In the genomic region with DNA sequence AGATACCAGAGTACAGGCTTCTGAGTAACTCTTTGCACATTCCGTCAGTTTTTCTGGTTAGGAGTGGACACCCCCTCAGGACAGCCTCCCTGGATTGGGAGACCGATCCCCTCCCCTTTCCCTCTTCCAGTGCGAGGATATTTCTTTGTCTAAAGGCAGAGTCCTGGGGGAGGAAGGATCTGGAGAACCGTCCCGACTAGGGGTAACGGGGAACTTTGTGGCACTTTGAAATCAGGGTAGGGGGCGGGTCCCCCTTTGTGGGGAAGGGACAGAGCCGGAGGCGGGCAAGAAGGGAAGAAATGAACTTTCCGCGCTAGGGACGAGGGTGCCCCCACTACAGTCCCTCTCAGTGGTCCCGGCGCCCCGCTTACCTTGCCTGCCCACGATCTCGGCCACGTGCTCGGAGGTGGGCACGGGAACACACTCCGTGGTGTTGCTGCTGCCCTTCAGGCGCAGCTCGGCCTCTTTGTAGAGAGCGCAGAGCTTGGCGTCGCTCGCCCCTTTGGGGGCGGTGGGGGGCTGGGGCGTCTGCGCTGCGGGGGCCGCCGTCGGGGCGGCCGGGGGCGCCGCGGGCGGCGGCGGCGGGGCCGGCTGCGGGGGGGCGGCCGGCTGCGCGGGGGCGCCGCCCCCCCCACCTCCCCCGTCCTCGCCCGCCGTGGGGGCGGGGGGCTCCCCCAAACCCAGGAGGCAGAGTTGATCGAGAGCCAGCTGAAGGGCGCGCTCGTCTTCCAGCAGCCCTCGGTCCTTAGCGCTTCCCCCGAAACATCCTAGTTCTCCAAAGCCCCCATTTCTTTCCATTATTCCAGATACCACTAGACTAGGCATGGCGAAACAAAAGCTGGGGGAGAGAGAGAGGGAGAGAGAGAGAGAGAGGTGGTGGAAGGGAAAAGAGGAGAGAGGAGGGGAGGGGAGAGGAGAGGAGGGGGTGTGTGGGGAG, we compare ENCODE assay signal across 9 cellular contexts. TPM values are rescaled to one million over a fixed set of nuclear protein-coding genes. Genes with fewer than 3 reads are reported as not detected.
DNase-seq lines count a peak whose midpoint lies in the region; ATAC-seq, FAIRE-seq and TF ChIP-seq lines count a peak whose summit lies in the region.
"Had no signal": no experiment of that assay in that cellular context is flagged by ENCODE, and none has a peak within 500 bp of the region (broad histone marks: within the 10 kb centered on the region; RNA-seq: fewer than 3 reads in every experiment).

No MANE protein-coding gene starts in this region.

- no peak for TF ChIP-seq CTCF in GM06990 (IDR thresholded peaks at IDR 0.05; ENCODE audit: insufficient read depth, low read length, poor library complexity, severe bottlenecking)
- no peak for TF ChIP-seq CTCF in endodermal cell (conservative IDR thresholded peaks at IDR 0.05)

- no peaks in the 10 kb centered on the region for H3K9me3 Mint-ChIP-seq in endodermal cell

- no peak for DNase-seq in GM06990 (ENCODE audit: extremely low read depth, insufficient read length)
- DNase-seq in NCI-H526 treated with DMSO at 0.1 percent for 48 hours (lab: John Stamatoyannopoulos, UW): peak; percentile 32
- DNase-seq in endodermal cell: peak; percentile 73
- no peak for DNase-seq in UCSD-AML1 (lab: John Stamatoyannopoulos, UW; ENCODE audit: unreplicated experiment)
- DNase-seq in medulla oblongata (ENCODE audit: extremely low spot score): no peak
- no peak for DNase-seq in GM19239 (ENCODE audit: insufficient read length, low spot score)

- peaks cover 56% of the 10 kb centered on the region for H3K4me1 Mint-ChIP-seq in endodermal cell

- no peak for ATAC-seq in HG02642 (IDR thresholded peaks at IDR 0.05; ENCODE audit: poor library complexity, unreplicated experiment)

- H3K4me1 ChIP-seq in endodermal cell (ENCODE audit: control insufficient read depth, insufficient read depth, low read length) (peaks cover 6% of the 10 kb centered on the region), rectal smooth muscle tissue (ENCODE audit: control insufficient read depth, insufficient read depth, low read length) (no peaks in the 10 kb centered on the region)

- no peak for FAIRE-seq in GM19239 (lab: Jason Lieb, UNC)

- H3K27ac Mint-ChIP-seq in endodermal cell: peak overlapping the region; percentile 94

- H3K4me3 ChIP-seq in GM06990 (replicated peaks; ENCODE audit: low read depth, low read length): peak overlapping the region; percentile 76
- peak overlapping the region; percentile 96 for H3K4me3 ChIP-seq in endodermal cell (ENCODE audit: low read length)
- H3K4me3 ChIP-seq in rectal smooth muscle tissue (ENCODE audit: low read length): peak overlapping the region; percentile 5

- peaks cover 1% of the 10 kb centered on the region; the same call in 1 of the 2 replicates for H3K27me3 ChIP-seq in GM06990 (replicated peaks; ENCODE audit: control insufficient read depth, insufficient read depth, low read length)
- H3K27me3 ChIP-seq in endodermal cell (ENCODE audit: control insufficient read depth, insufficient read depth, low read length, poor library complexity, severe bottlenecking): no peaks in the 10 kb centered on the region
- no peaks in the 10 kb centered on the region for H3K27me3 ChIP-seq in rectal smooth muscle tissue (ENCODE audit: control insufficient read depth, insufficient read depth, low read length)

- H3K27ac ChIP-seq in endodermal cell (ENCODE audit: low read depth, low read length) (peak overlapping the region; percentile 99), rectal smooth muscle tissue (ENCODE audit: low read depth, low read length) (no peak overlapping the region)

- no peaks in the 10 kb centered on the region for H3K27me3 Mint-ChIP-seq in endodermal cell (ENCODE audit: insufficient read depth)

- peaks cover 29% of the 10 kb centered on the region for H3K36me3 Mint-ChIP-seq in endodermal cell (ENCODE audit: low read depth)

- peak overlapping the region; percentile 99 for H3K4me3 Mint-ChIP-seq in endodermal cell

- H3K9ac ChIP-seq in endodermal cell (ENCODE audit: extremely low read depth, low read length, poor library complexity, severe bottlenecking) (peak overlapping the region; percentile 97), rectal smooth muscle tissue (ENCODE audit: low read length) (no peak overlapping the region)

- WGBS in endodermal cell (ENCODE audit: insufficient coverage in 1 of 2, insufficient read length in 1 of 2), 2 experiments: 0% methylated on average over 5 to 63 of the region's 64 CpGs

- H3K36me3 ChIP-seq in GM06990 (ENCODE audit: control insufficient read depth, insufficient read depth, low read length): no peaks in the 10 kb centered on the region
- H3K36me3 ChIP-seq in endodermal cell (ENCODE audit: control insufficient read depth, insufficient read depth, low read length): peaks cover 33% of the 10 kb centered on the region
- no peaks in the 10 kb centered on the region for H3K36me3 ChIP-seq in rectal smooth muscle tissue (ENCODE audit: control insufficient read depth, insufficient read depth, low read length)

- H3K9me3 ChIP-seq in endodermal cell (ENCODE audit: control insufficient read depth, low read length): no peaks in the 10 kb centered on the region

RNA-seq across cellular contexts. Expression of a gene that starts 0.8 kb away (rescaled TPM):
- 10 to 100 TPM; 91.8 to 94.3 TPM for total RNA-seq in endodermal cell
- polyA plus RNA-seq in endodermal cell (2013, experiment 1 of 2): 91.4 TPM
- polyA plus RNA-seq in endodermal cell (2013, experiment 2 of 2): 89.4 TPM

RNA-seq across cellular contexts. Expression of a gene that starts 20.5 kb away (rescaled TPM):
- 10 to 100 TPM; 82.0 to 84.4 TPM for total RNA-seq in endodermal cell
- 10.3 TPM for polyA plus RNA-seq in endodermal cell (2013, experiment 1 of 2)
- polyA plus RNA-seq in endodermal cell (2013, experiment 2 of 2): 7.8 TPM
- total RNA-seq: RPMI7951 had no signal

RNA-seq across cellular contexts. Expression of a gene that starts 26.9 kb away (rescaled TPM):
- total RNA-seq in endodermal cell: 100 to 1,000 TPM in 1 of 2 donors, 10 to 100 TPM in 1; 84.4 to 101 TPM
- 74.4 TPM for polyA plus RNA-seq in endodermal cell (2013, experiment 1 of 2)
- 67.3 TPM for polyA plus RNA-seq in endodermal cell (2013, experiment 2 of 2)

RNA-seq across cellular contexts. Expression of a gene that starts 27.8 kb away (rescaled TPM):
- total RNA-seq in endodermal cell: 10 to 100 TPM; 56.4 to 62.4 TPM
- 60.8 TPM for polyA plus RNA-seq in endodermal cell (2013, experiment 1 of 2)
- polyA plus RNA-seq in endodermal cell (2013, experiment 2 of 2): 56.6 TPM

RNA-seq across cellular contexts. Expression of a gene that starts 33.1 kb away (rescaled TPM):
- 10 to 100 TPM; 41.2 to 42.0 TPM for total RNA-seq in endodermal cell
- polyA plus RNA-seq in endodermal cell (2013, experiment 1 of 2): 46.3 TPM
- 45.5 TPM for polyA plus RNA-seq in endodermal cell (2013, experiment 2 of 2)

Comparison
In these comparisons a context has a peak if more than half of its experiments do, and no peak if none do; other contexts are left out.
1. DNase-seq: peak in NCI-H526 treated with DMSO at 0.1 percent for 48 hours (single experiment) and endodermal cell (single experiment); none in GM06990 (single experiment), UCSD-AML1 (single experiment), medulla oblongata (single experiment) and GM19239 (single experiment).
2. H3K4me3 ChIP-seq: peak in every context shown above with its lines; median percentile 96 in endodermal cell; 76 in GM06990; 5 in rectal smooth muscle tissue.